In genomic region chr20:40471261-40471629, GRCh38 we compare ENCODE assay signal across 1 cellular context.
TF ChIP-seq lines count a peak whose summit lies in the region.

No MANE protein-coding gene starts in this region.

TF ChIP-seq in WTC11, 78 proteins besides CTCF, POLR2A, EP300 and RAD21 (continued from another document):
- no peak for TF ChIP-seq ATF2 (CRISPR knock-in tag; IDR thresholded peaks at IDR 0.05; ENCODE audit: borderline replicate concordance, low read depth)
